8 cellular contexts compared by ENCODE assay signal in genomic region chr17:73231363-73231762, GRCh38. TPM values are rescaled to one million over a fixed set of nuclear protein-coding genes. Genes with fewer than 3 reads are reported as not detected.
DNase-seq lines count a peak whose midpoint lies in the region; ATAC-seq and TF ChIP-seq lines count a peak whose summit lies in the region.

No MANE protein-coding gene starts in this region.

- peak overlapping the region; percentile 82 for H2AFZ ChIP-seq in parathyroid adenoma

- peaks cover 13% of the 10 kb centered on the region for H3K4me1 ChIP-seq in parathyroid adenoma

- H3K27me3 ChIP-seq in H7 (ENCODE audit: control insufficient read depth, insufficient read depth, low read length) (no peaks in the 10 kb centered on the region), parathyroid adenoma (ENCODE audit: control insufficient read depth, insufficient read depth, low read length) (no peaks in the 10 kb centered on the region)

- no peak for TF ChIP-seq CTCF in WI38 (IDR thresholded peaks at IDR 0.05; ENCODE audit: low read depth, low read length)
- no peak for TF ChIP-seq CTCF in fibroblast of the aortic adventitia (IDR thresholded peaks at IDR 0.05; ENCODE audit: insufficient read depth, low read length)
- no peak for TF ChIP-seq CTCF in parathyroid adenoma (IDR thresholded peaks at IDR 0.05)

- H3K36me3 ChIP-seq in H7 (replicated peaks; ENCODE audit: control insufficient read depth, insufficient read depth, low read length) (peaks cover 2% of the 10 kb centered on the region), parathyroid adenoma (ENCODE audit: control insufficient read depth, insufficient read depth, low read length) (no peaks in the 10 kb centered on the region)

- peak overlapping the region; percentile 78 for H3K9ac ChIP-seq in parathyroid adenoma

- H3K4me3 ChIP-seq in H7 (ENCODE audit: insufficient read depth, low read depth, low read length) = peak overlapping the region; percentile 91
- peak overlapping the region; percentile 96 for H3K4me3 ChIP-seq in WI38 (ENCODE audit: low read depth, low read length)
- H3K4me3 ChIP-seq in fibroblast of the aortic adventitia (ENCODE audit: low read depth, low read length) = peak overlapping the region; percentile 89
- peak overlapping the region; percentile 81 for H3K4me3 ChIP-seq in parathyroid adenoma (ENCODE audit: low read depth, low read length)

- peaks cover 11% of the 10 kb centered on the region for H3K79me2 ChIP-seq in parathyroid adenoma

- H3K4me2 ChIP-seq in parathyroid adenoma (ENCODE audit: low read length) = peak overlapping the region; percentile 89

- no peaks in the 10 kb centered on the region for H3K9me3 ChIP-seq in parathyroid adenoma (ENCODE audit: control insufficient read depth, low read length)

- DNase-seq in AG08396 (ENCODE audit: low spot score) (peak; percentile 51), H7 (peak; percentile 50), fibroblast of the aortic adventitia (ENCODE audit: low read depth) (peak; percentile 32), NCI-H1694 treated with DMSO at 0.1 percent for 48 hours (lab: John Stamatoyannopoulos, UW) (no peak), NCI-H128 (lab: John Stamatoyannopoulos, UW; ENCODE audit: unreplicated experiment) (no peak)

- peak overlapping the region; percentile 74 for H3K27ac ChIP-seq in parathyroid adenoma

- ATAC-seq in GM21619 (IDR thresholded peaks at IDR 0.05; ENCODE audit: unreplicated experiment) = no peak

RNA-seq across cellular contexts. Expression of gene CPSF4L, which starts 30.3 kb away (rescaled TPM):
- total RNA-seq in H7 (2014; rRNA removed; shearing (Covaris generic)) = not detected in 2 replicates
- 1.1 TPM in 1 of 2 replicates, not detected in the other for total RNA-seq in fibroblast of the aortic adventitia (ENCODE audit: low replicate concordance)

RNA-seq across cellular contexts. Expression of gene COG1, which starts 38.5 kb away (rescaled TPM):
- 12.9 and 20.4 TPM in 2 replicates for total RNA-seq in H7 (2014; rRNA removed; shearing (Covaris generic))
- 9.1 and 28.1 TPM in 2 replicates for total RNA-seq in fibroblast of the aortic adventitia (ENCODE audit: low replicate concordance)

Comparison
In these comparisons a context has a peak if more than half of its experiments do, and no peak if none do; other contexts are left out.
1. DNase-seq: peak in AG08396 (single experiment), H7 (single experiment) and fibroblast of the aortic adventitia (single experiment); none in NCI-H1694 treated with DMSO at 0.1 percent for 48 hours (single experiment) and NCI-H128 (single experiment).
2. Peak in every context shown above with its lines, with median percentiles within 50 percentile points of each other: H3K4me3 ChIP-seq.